9 cellular contexts compared by ENCODE assay signal in the genomic region with DNA sequence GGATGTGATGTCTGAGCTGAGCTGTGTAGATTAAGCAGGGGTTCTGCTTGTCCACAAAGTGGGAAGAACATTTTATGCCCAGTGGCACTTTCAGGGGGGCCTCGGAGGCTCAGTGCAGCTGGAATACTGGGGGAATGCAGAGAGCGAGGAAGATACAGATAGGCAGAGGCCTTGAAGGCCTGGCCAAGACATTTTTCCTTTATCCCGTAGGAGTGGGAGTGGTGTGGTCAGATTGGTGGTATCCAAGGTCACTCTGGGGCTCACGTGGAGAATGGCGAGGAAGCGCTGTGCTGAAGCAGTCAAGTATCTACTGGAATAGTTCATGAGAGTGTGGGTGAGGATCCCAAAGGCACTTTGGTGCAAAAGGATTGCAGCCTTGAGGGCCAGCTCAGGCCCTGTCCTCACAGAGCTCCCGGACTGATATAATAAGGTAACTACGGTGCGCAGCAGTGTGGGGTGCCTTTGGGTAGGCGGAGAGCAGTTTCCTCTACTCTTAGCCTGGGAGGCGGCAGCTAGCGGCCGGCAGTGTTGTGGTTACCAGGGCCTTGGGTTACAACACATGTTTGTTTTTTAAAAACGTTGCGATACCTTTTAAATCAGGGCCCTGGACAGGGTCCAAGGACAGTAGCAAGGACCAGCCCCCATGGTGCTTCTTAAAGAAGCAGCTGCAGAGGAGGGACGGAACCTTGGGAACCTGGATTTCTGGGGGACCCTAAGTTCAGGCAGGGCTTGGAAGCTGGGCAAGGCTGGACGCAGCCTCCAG. TPM values are rescaled to one million over a fixed set of nuclear protein-coding genes. Genes with fewer than 3 reads are reported as not detected.
DNase-seq lines count a peak whose midpoint lies in the region; ATAC-seq, FAIRE-seq and TF ChIP-seq lines count a peak whose summit lies in the region.
"Had no signal": no experiment of that assay in that cellular context is flagged by ENCODE, and none has a peak within 500 bp of the region (broad histone marks: within the 10 kb centered on the region; RNA-seq: fewer than 3 reads in every experiment).

No MANE protein-coding gene starts in this region.

- no peaks in the 10 kb centered on the region for H3K9me3 Mint-ChIP-seq in activated CD8-positive, alpha-beta T cell treated with anti-CD3 and anti-CD28 coated beads for 36 hours

- H3K9me3 ChIP-seq in kidney (ENCODE audit: control insufficient read depth in 1 of 2, low read length in 2 of 2) (no peaks in the 10 kb centered on the region), uterus (no peaks in the 10 kb centered on the region), MG63 (no peaks in the 10 kb centered on the region)

- POLR2A ChIA-PET in activated CD8-positive, alpha-beta T cell treated with anti-CD3 and anti-CD28 coated beads for 36 hours (lab: Charles Lee), result interaction anchor here (0.9 to 2.7 kb wide), 5 partner anchors 10 to 85 kb away, joined by 3 to 13 read pairs (median 6); partner anchors contain the start of genes ANXA6 and CCDC69

- H3K4me1 ChIP-seq in kidney (ENCODE audit: control insufficient read depth in 1 of 2, insufficient read depth in 1 of 2, low read depth in 1 of 2, low read length in 2 of 2) (peaks cover 0 to 5% of the 10 kb centered on the region in 2 donors), uterus (peaks cover 0 to 11% of the 10 kb centered on the region in 2 donors)

- TF ChIP-seq CTCF in AG09319 (IDR thresholded peaks at IDR 0.05; ENCODE audit: low read depth, low read length) (no peak), kidney (IDR thresholded peaks at IDR 0.05; ENCODE audit: borderline replicate concordance, extremely low read depth, insufficient read depth) (no peak), uterus (IDR thresholded peaks at IDR 0.05) (peak in 1 of 4 experiments; percentile 5)
- no peak for TF ChIP-seq CTCF in activated CD8-positive, alpha-beta T cell treated with anti-CD3 and anti-CD28 coated beads for 36 hours (IDR thresholded peaks at IDR 0.05)

- H3K27me3 Mint-ChIP-seq in activated CD8-positive, alpha-beta T cell treated with anti-CD3 and anti-CD28 coated beads for 36 hours, result no peaks in the 10 kb centered on the region

- H3K27ac Mint-ChIP-seq in activated CD8-positive, alpha-beta T cell treated with anti-CD3 and anti-CD28 coated beads for 36 hours, result peak overlapping the region; percentile 68

- no peak for FAIRE-seq in kidney (lab: Jason Lieb, UNC)

- H3K27ac ChIP-seq in kidney (ENCODE audit: low read depth in 2 of 2, low read length in 2 of 2) (no peak overlapping the region), uterus (peak overlapping the region; percentile 79 to 82)

- CTCF ChIA-PET in activated CD8-positive, alpha-beta T cell treated with anti-CD3 and anti-CD28 coated beads for 36 hours (lab: Charles Lee), result interaction anchor here (1.1 to 1.6 kb wide), 9 partner anchors 10 to 183 kb away, joined by 3 to 14 read pairs (median 5); partner anchors contain the start of gene CCDC69

- H3K4me3 Mint-ChIP-seq in activated CD8-positive, alpha-beta T cell treated with anti-CD3 and anti-CD28 coated beads for 36 hours, result peak overlapping the region; percentile 22

- intact Hi-C loops in activated CD8-positive, alpha-beta T cell treated with anti-CD3 and anti-CD28 coated beads for 36 hours (cut with micrococcal nuclease), result no loop called here
- intact Hi-C loops in kidney (cut with DNase I), result no loop called here
- intact Hi-C loops in uterus (cut with DNase I; ENCODE audit: low total_unique reads), result loop anchor here (10.0 kb wide), 1 partner anchor 110 kb away; no protein-coding TSS in a partner anchor

- in situ Hi-C loops in GM18951 (cut with MboI; ENCODE audit: low sequenced_read_pairs, unreplicated experiment), result no loop called here

- TF ChIP-seq POLR2A in GM18951 (IDR thresholded peaks at IDR 0.05; ENCODE audit: extremely low read depth, insufficient read depth, insufficient read length), result peak; percentile 30
- TF ChIP-seq POLR2A in uterus (IDR thresholded peaks at IDR 0.05), result peak in 1 of 2 donors; percentile 26

- peak; percentile 81 for ATAC-seq in HG03066 (IDR thresholded peaks at IDR 0.05; ENCODE audit: low read depth, unreplicated experiment)
- peak; percentile 60 for ATAC-seq in activated CD8-positive, alpha-beta T cell treated with anti-CD3 and anti-CD28 coated beads for 36 hours
- ATAC-seq: HCT116 had no signal

- no peaks in the 10 kb centered on the region for H3K36me3 Mint-ChIP-seq in activated CD8-positive, alpha-beta T cell treated with anti-CD3 and anti-CD28 coated beads for 36 hours (ENCODE audit: low read depth)

- no peak overlapping the region for H3K9ac ChIP-seq in kidney (ENCODE audit: low read length in 2 of 2)

- peak; percentile 23 for DNase-seq in AG09319 (ENCODE audit: extremely low read depth, low read depth)
- DNase-seq in activated CD8-positive, alpha-beta T cell treated with anti-CD3 and anti-CD28 coated beads for 36 hours, result peak; percentile 69
- DNase-seq in kidney, result peak; percentile 82
- DNase-seq in uterus, result peak; percentile 82 to 91
- DNase-seq in MG63, result no peak
- DNase-seq in central memory CD4-positive, alpha-beta T cell, result no peak

- H3K36me3 ChIP-seq in kidney (ENCODE audit: control insufficient read depth in 1 of 2, insufficient read depth in 2 of 2, low read length in 2 of 2), result no peaks in the 10 kb centered on the region
- no peaks in the 10 kb centered on the region for H3K36me3 ChIP-seq in uterus
- H3K36me3 ChIP-seq in MG63, result no peaks in the 10 kb centered on the region

- no peaks in the 10 kb centered on the region for H3K27me3 ChIP-seq in uterus
- peaks cover 2% of the 10 kb centered on the region for H3K27me3 ChIP-seq in MG63

- H3K4me3 ChIP-seq in kidney (ENCODE audit: low read length in 2 of 2), result no peak overlapping the region
- H3K4me3 ChIP-seq in uterus, result peak overlapping the region in 1 of 2 donors; percentile 6
- no peak overlapping the region for H3K4me3 ChIP-seq in MG63

- peaks cover 33% of the 10 kb centered on the region for H3K4me1 Mint-ChIP-seq in activated CD8-positive, alpha-beta T cell treated with anti-CD3 and anti-CD28 coated beads for 36 hours (ENCODE audit: low read depth)

RNA-seq across cellular contexts. Expression of gene CCDC69, which starts 10.8 kb away (rescaled TPM):
- 10 to 100 TPM; 33.0 to 34.5 TPM for total RNA-seq in activated CD8-positive, alpha-beta T cell treated with anti-CD3 and anti-CD28 coated beads for 36 hours
- total RNA-seq in kidney, result 22.8 TPM
- polyA plus RNA-seq in kidney (ENCODE audit: insufficient read depth, low read depth, low replicate concordance), result 11.1 TPM
- total RNA-seq in uterus, result 10 to 100 TPM; 19.5 to 76.2 (median 40.6) TPM
- total RNA-seq in MG63 (2014; rRNA removed; shearing (Covaris generic); ENCODE audit: low replicate concordance), result 0.27 and 0.40 TPM in 2 replicates

RNA-seq across cellular contexts. Expression of gene GM2A, which starts 18.3 kb away (rescaled TPM):
- total RNA-seq in activated CD8-positive, alpha-beta T cell treated with anti-CD3 and anti-CD28 coated beads for 36 hours, result 10 to 100 TPM; 13.3 to 13.7 TPM
- total RNA-seq in kidney (29.8 TPM), uterus (10 to 100 TPM; 14.7 to 33.8 (median 23.8) TPM)
- polyA plus RNA-seq in kidney (ENCODE audit: insufficient read depth, low read depth, low replicate concordance), result 13.7 TPM
- total RNA-seq in MG63 (2014; rRNA removed; shearing (Covaris generic); ENCODE audit: low replicate concordance), result 12.9 and 15.7 TPM in 2 replicates

Comparison
In these comparisons a context has a peak if more than half of its experiments do, and no peak if none do; other contexts are left out.
1. DNase-seq: peak in AG09319 (single experiment), activated CD8-positive, alpha-beta T cell treated with anti-CD3 and anti-CD28 coated beads for 36 hours (single experiment), kidney (single experiment) and uterus (2 of 2); none in MG63 (single experiment) and central memory CD4-positive, alpha-beta T cell (single experiment).
2. H3K27ac ChIP-seq: peak in uterus (2 of 2); none in kidney (0 of 2).
3. RNA of gene CCDC69, which starts 10.8 kb away (total RNA-seq): 19.5 to 76.2 TPM in uterus, 33.0 to 34.5 TPM in activated CD8-positive, alpha-beta T cell treated with anti-CD3 and anti-CD28 coated beads for 36 hours and 22.8 TPM in kidney (single experiment); 0.27 to 0.40 TPM in MG63; every median in the first group is over 10 times any median in the second.